ENCODE assay signal across 17 cellular contexts in the genomic region with DNA sequence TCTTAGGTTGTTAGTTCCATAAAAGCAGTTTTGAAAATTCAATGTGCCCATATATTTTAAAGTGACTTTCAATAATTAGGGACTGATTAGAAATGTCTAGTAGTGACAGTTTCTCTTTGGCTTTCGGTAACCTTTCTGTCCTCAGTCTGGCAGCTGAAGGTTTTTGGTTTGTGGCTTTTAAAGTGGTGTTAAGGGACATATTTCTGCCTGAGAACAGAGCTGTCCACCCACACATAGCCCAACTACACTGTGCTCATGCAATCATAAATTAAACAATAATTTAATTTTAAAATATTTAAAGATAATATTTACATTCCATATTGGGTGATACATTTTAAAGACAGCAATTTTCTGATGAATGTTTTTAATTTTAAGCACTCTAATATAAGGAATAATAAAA.
"Had no signal": no experiment of that assay in that cellular context is flagged by ENCODE, and none has a peak within 500 bp of the region (broad histone marks: within the 10 kb centered on the region; RNA-seq: fewer than 3 reads in every experiment).

No MANE protein-coding gene starts in this region.

- DNase-seq: activated CD4-positive, alpha-beta T cell treated with anti-CD3 and anti-CD28 coated beads, Interleukin-2, amount 10 ng/mL, durations not matched to agents 24 days and 14 days; activated CD4-positive, CD25-positive, alpha-beta regulatory T cell; activated CD8-positive, alpha-beta T cell treated with anti-CD3 and anti-CD28 coated beads for 36 hours; activated naive CD4-positive, alpha-beta T cell treated with anti-CD3 and anti-CD28 coated beads, Interleukin-2, amount 50 U/mL, for 16 hours; activated T-cell treated with anti-CD3 and anti-CD28 coated beads, Interleukin-2, amount 50 U/mL, for 4 hours; adrenal gland; body of pancreas; central memory CD4-positive, alpha-beta T cell; colonic mucosa; pancreas; right lobe of liver; stimulated activated CD4-positive, alpha-beta T cell treated with anti-CD3 and anti-CD28 coated beads, Interleukin-4, amount 100 ng/mL, for 4 hours; T1000; upper lobe of left lung had no signal

- ATAC-seq: activated CD8-positive, alpha-beta T cell treated with anti-CD3 and anti-CD28 coated beads for 36 hours; activated T-cell treated with anti-CD3 and anti-CD28 coated beads, Interleukin-2, amount 50 U/mL, for 4 hours; body of pancreas; left lobe of liver; natural killer cell treated with Interleukin-12 subunit alpha and Interleukin-12 subunit beta and Interleukin-15 and Interleukin-18, amount 100 ng/mL, for 72 hours; pancreas; right lobe of liver; stimulated activated memory B cell treated with anti-CD40 and anti-IgM and Interleukin-4, amounts not matched to agents 10 μg/mL and 1 μg/mL and 100 μg/mL, for 72 hours had no signal
